ENCODE assay signal across 1 cellular context in genomic region chr6:36956111-36956820, GRCh38.
TF ChIP-seq lines count a peak whose summit lies in the region.

No MANE protein-coding gene starts in this region.

TF ChIP-seq in HepG2, 621 proteins besides CTCF, POLR2A, EP300 and RAD21:
- no peak for TF ChIP-seq ZHX2 (IDR thresholded peaks at IDR 0.05; ENCODE audit: low read depth)
- no peak for TF ChIP-seq ZHX2 (CRISPR knock-in tag; IDR thresholded peaks at IDR 0.05; ENCODE audit: borderline replicate concordance)
- peak; percentile 82 for TF ChIP-seq ZNF629 (CRISPR knock-in tag; conservative IDR thresholded peaks at IDR 0.05)
TF ChIP-seq in HepG2: peak in this region for 1.
